1 cellular context compared by ENCODE assay signal in the genomic region with DNA sequence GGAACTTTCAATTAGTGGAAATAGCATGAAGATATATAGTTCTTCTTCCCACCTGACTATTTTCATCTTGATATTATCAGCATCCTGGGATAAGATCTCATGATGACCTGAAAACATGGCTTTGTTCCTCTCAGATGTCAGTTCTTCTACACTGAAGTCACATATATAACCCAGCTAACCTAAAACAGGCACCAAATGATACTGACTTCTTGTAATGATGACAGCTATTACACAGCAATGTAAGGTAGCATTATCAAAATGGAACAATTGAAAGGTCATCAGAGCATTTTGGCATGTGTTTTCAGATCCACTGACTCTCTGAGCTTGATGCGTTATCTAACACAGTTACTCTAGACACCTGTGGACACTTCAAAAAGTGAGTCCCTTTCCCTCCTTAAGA.
TF ChIP-seq lines count a peak whose summit lies in the region.

No MANE protein-coding gene starts in this region.

TF ChIP-seq in IMR-90, 13 proteins besides CTCF, POLR2A, EP300 and RAD21:
- TF ChIP-seq FOS (IDR thresholded peaks at IDR 0.05; ENCODE audit: low read depth, low read length) = no peak
- TF ChIP-seq MXI1 (IDR thresholded peaks at IDR 0.05; ENCODE audit: borderline replicate concordance, low read depth, low read length) = no peak
- TF ChIP-seq RCOR1 (IDR thresholded peaks at IDR 0.05; ENCODE audit: insufficient replicate concordance, low read length) = no peak
- no peak for TF ChIP-seq MAZ (IDR thresholded peaks at IDR 0.05; ENCODE audit: borderline replicate concordance, low read depth, low read length)
- TF ChIP-seq BHLHE40 (IDR thresholded peaks at IDR 0.05; ENCODE audit: low read depth, low read length) = no peak
